Comparison of ENCODE assay signal across 2 cellular contexts in genomic region chr1:81588149-81588548, GRCh38.
TF ChIP-seq lines count a peak whose summit lies in the region.

No MANE protein-coding gene starts in this region.

TF ChIP-seq in GM23338, 12 proteins besides CTCF, POLR2A, EP300 and RAD21 (continued from another document):
- TF ChIP-seq, protein P1, sequence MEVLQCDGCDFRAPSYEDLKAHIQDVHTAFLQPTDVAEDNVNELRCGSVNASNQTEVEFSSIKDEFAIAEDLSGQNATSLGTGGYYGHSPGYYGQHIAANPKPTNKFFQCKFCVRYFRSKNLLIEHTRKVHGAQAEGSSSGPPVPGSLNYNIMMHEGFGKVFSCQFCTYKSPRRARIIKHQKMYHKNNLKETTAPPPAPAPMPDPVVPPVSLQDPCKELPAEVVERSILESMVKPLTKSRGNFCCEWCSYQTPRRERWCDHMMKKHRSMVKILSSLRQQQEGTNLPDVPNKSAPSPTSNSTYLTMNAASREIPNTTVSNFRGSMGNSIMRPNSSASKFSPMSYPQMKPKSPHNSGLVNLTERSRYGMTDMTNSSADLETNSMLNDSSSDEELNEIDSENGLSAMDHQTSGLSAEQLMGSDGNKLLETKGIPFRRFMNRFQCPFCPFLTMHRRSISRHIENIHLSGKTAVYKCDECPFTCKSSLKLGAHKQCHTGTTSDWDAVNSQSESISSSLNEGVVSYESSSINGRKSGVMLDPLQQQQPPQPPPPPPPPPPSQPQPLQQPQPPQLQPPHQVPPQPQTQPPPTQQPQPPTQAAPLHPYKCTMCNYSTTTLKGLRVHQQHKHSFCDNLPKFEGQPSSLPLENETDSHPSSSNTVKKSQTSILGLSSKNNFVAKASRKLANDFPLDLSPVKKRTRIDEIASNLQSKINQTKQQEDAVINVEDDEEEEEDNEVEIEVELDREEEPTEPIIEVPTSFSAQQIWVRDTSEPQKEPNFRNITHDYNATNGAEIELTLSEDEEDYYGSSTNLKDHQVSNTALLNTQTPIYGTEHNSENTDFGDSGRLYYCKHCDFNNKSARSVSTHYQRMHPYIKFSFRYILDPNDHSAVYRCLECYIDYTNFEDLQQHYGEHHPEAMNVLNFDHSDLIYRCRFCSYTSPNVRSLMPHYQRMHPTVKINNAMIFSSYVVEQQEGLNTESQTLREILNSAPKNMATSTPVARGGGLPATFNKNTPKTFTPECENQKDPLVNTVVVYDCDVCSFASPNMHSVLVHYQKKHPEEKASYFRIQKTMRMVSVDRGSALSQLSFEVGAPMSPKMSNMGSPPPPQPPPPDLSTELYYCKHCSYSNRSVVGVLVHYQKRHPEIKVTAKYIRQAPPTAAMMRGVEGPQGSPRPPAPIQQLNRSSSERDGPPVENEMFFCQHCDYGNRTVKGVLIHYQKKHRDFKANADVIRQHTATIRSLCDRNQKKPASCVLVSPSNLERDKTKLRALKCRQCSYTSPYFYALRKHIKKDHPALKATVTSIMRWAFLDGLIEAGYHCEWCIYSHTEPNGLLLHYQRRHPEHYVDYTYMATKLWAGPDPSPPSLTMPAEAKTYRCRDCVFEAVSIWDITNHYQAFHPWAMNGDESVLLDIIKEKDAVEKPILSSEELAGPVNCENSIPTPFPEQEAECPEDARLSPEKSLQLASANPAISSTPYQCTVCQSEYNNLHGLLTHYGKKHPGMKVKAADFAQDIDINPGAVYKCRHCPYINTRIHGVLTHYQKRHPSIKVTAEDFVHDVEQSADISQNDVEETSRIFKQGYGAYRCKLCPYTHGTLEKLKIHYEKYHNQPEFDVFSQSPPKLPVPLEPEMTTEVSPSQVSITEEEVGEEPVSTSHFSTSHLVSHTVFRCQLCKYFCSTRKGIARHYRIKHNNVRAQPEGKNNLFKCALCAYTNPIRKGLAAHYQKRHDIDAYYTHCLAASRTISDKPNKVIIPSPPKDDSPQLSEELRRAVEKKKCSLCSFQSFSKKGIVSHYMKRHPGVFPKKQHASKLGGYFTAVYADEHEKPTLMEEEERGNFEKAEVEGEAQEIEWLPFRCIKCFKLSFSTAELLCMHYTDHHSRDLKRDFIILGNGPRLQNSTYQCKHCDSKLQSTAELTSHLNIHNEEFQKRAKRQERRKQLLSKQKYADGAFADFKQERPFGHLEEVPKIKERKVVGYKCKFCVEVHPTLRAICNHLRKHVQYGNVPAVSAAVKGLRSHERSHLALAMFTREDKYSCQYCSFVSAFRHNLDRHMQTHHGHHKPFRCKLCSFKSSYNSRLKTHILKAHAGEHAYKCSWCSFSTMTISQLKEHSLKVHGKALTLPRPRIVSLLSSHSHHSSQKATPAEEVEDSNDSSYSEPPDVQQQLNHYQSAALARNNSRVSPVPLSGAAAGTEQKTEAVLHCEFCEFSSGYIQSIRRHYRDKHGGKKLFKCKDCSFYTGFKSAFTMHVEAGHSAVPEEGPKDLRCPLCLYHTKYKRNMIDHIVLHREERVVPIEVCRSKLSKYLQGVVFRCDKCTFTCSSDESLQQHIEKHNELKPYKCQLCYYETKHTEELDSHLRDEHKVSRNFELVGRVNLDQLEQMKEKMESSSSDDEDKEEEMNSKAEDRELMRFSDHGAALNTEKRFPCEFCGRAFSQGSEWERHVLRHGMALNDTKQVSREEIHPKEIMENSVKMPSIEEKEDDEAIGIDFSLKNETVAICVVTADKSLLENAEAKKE (CRISPR knock-in tag; IDR thresholded peaks at IDR 0.05), result no peak
- TF ChIP-seq EZH2 (IDR thresholded peaks at IDR 0.05; ENCODE audit: low read depth, unreplicated experiment) (no peak), CREB1 (CRISPR knock-in tag; IDR thresholded peaks at IDR 0.05; ENCODE audit: low read depth) (no peak)
- TF ChIP-seq, protein P2, sequence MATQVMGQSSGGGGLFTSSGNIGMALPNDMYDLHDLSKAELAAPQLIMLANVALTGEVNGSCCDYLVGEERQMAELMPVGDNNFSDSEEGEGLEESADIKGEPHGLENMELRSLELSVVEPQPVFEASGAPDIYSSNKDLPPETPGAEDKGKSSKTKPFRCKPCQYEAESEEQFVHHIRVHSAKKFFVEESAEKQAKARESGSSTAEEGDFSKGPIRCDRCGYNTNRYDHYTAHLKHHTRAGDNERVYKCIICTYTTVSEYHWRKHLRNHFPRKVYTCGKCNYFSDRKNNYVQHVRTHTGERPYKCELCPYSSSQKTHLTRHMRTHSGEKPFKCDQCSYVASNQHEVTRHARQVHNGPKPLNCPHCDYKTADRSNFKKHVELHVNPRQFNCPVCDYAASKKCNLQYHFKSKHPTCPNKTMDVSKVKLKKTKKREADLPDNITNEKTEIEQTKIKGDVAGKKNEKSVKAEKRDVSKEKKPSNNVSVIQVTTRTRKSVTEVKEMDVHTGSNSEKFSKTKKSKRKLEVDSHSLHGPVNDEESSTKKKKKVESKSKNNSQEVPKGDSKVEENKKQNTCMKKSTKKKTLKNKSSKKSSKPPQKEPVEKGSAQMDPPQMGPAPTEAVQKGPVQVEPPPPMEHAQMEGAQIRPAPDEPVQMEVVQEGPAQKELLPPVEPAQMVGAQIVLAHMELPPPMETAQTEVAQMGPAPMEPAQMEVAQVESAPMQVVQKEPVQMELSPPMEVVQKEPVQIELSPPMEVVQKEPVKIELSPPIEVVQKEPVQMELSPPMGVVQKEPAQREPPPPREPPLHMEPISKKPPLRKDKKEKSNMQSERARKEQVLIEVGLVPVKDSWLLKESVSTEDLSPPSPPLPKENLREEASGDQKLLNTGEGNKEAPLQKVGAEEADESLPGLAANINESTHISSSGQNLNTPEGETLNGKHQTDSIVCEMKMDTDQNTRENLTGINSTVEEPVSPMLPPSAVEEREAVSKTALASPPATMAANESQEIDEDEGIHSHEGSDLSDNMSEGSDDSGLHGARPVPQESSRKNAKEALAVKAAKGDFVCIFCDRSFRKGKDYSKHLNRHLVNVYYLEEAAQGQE (IDR thresholded peaks at IDR 0.05; ENCODE audit: unreplicated experiment), result no peak

TF ChIP-seq in H1, 55 proteins besides CTCF, POLR2A, EP300 and RAD21 (continued from another document):
- no peak for TF ChIP-seq SRF (IDR thresholded peaks at IDR 0.05; ENCODE audit: low read depth, low read length)
- TF ChIP-seq FOSL1 (IDR thresholded peaks at IDR 0.05; ENCODE audit: insufficient read depth, low read depth, low read length), result no peak
- TF ChIP-seq HDAC2 (IDR thresholded peaks at IDR 0.05; ENCODE audit: borderline replicate concordance in 1 of 2, low read depth in 2 of 2, low read length in 2 of 2), result no peak
- no peak for TF ChIP-seq E2F6 (IDR thresholded peaks at IDR 0.05)
- TF ChIP-seq BACH1 (IDR thresholded peaks at IDR 0.05; ENCODE audit: low read length), result no peak
- no peak for TF ChIP-seq RNF2 (IDR thresholded peaks at IDR 0.05; ENCODE audit: borderline replicate concordance, low read depth, low read length, missing control alignments, poor library complexity, severe bottlenecking)
- TF ChIP-seq CEBPB (IDR thresholded peaks at IDR 0.05; ENCODE audit: low read depth, low read length), result no peak
- TF ChIP-seq, protein P3, sequence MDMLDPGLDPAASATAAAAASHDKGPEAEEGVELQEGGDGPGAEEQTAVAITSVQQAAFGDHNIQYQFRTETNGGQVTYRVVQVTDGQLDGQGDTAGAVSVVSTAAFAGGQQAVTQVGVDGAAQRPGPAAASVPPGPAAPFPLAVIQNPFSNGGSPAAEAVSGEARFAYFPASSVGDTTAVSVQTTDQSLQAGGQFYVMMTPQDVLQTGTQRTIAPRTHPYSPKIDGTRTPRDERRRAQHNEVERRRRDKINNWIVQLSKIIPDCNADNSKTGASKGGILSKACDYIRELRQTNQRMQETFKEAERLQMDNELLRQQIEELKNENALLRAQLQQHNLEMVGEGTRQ (IDR thresholded peaks at IDR 0.05; ENCODE audit: low read length), result no peak
- TF ChIP-seq KDM5A (IDR thresholded peaks at IDR 0.05; ENCODE audit: low read length), result no peak
